In the genomic region with DNA sequence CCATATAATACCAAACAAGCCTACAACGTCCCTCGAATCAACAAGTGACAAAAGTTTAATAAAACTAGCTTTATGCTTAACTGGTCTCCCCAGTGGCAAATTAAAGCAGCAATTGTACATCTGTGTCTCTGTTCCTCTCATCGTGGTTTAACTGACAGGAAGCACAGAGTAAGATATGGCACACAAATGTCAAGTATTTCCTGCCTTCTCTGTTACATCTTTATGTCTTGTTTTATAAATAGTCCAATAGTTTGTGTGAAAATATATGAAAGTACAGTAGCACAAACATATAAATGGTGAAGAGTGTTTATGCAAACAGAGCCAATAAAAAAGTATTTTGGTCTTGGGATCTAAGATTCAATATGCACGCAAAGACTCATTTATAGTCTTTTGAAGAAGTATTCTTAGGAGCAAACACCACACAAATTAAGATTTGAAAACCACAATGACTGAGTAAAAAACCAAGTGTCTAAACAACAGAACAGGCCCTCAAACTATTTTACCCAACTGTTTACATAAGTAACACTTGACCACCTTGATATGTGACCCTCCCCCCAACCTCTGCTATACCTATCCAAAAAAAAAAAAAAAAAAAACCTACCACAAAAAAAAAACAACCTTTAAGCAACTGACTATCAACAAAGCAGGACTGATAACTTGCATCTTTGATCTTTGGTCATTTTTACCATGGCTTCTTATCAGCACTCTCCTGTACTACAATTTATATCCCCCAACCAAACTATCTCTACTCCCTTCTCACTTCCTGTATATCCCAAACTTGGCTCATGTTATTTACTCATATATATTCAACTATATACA, we compare ENCODE assay signal across 9 cellular contexts. TPM values are rescaled to one million over a fixed set of nuclear protein-coding genes. Genes with fewer than 3 reads are reported as not detected.
A peak's percentile ranks its signal among the peaks of the same experiment; 100 is the strongest.
DNase-seq lines count a peak whose midpoint lies in the region; ATAC-seq and TF ChIP-seq lines count a peak whose summit lies in the region.
"Had no signal": no experiment of that assay in that cellular context is flagged by ENCODE, and none has a peak within 500 bp of the region (broad histone marks: within the 10 kb centered on the region; RNA-seq: fewer than 3 reads in every experiment).

No MANE protein-coding gene starts in this region.

- TF ChIP-seq CTCF in endothelial cell (IDR thresholded peaks at IDR 0.05; ENCODE audit: unreplicated experiment), result no peak

- intact Hi-C loops in sciatic nerve (cut with DNase I), result no loop called here

- peak; percentile 74 for ATAC-seq in GM18867 (IDR thresholded peaks at IDR 0.05; ENCODE audit: unreplicated experiment)
- ATAC-seq in HG02840 (IDR thresholded peaks at IDR 0.05; ENCODE audit: low FRiP score, unreplicated experiment), result peak; percentile 70
- ATAC-seq in sciatic nerve, result no peak

- H3K36me3 Mint-ChIP-seq in endothelial cell (ENCODE audit: low read depth, unreplicated experiment), result no peaks in the 10 kb centered on the region

- no peaks in the 10 kb centered on the region for H3K27me3 Mint-ChIP-seq in endothelial cell (ENCODE audit: unreplicated experiment)

- DNase-seq in NOMO-1 treated with DMSO at 0.1 percent for 48 hours (lab: John Stamatoyannopoulos, UW; ENCODE audit: unreplicated experiment) (peak; percentile 92), endothelial cell (ENCODE audit: low spot score) (no peak), sciatic nerve (ENCODE audit: low spot score) (no peak), activated gamma-delta T cell treated with Interleukin-2 at 50 U/mL for 16 hours (no peak), medulla oblongata (ENCODE audit: extremely low spot score) (no peak), LoVo (ENCODE audit: low spot score) (no peak)
- DNase-seq: left cardiac atrium had no signal

- peaks cover 21% of the 10 kb centered on the region for H3K4me1 Mint-ChIP-seq in endothelial cell (ENCODE audit: unreplicated experiment)

- no peaks in the 10 kb centered on the region for H3K9me3 Mint-ChIP-seq in endothelial cell (ENCODE audit: unreplicated experiment)

- peak overlapping the region; percentile 17 for H3K27ac Mint-ChIP-seq in endothelial cell (ENCODE audit: unreplicated experiment)

- H3K4me3 Mint-ChIP-seq in endothelial cell (ENCODE audit: unreplicated experiment), result no peak overlapping the region

RNA-seq across cellular contexts. Expression of a gene that starts 14.0 kb away (rescaled TPM):
- total RNA-seq in endothelial cell (ENCODE audit: unreplicated experiment) (46.0 TPM), sciatic nerve (61.7 TPM)

RNA-seq across cellular contexts. Expression of a gene that starts 56.2 kb away (rescaled TPM):
- total RNA-seq in endothelial cell (ENCODE audit: unreplicated experiment), result 8.2 TPM
- total RNA-seq in sciatic nerve, result 17.1 TPM
